ENCODE assay signal across 8 cellular contexts in the genomic region with DNA sequence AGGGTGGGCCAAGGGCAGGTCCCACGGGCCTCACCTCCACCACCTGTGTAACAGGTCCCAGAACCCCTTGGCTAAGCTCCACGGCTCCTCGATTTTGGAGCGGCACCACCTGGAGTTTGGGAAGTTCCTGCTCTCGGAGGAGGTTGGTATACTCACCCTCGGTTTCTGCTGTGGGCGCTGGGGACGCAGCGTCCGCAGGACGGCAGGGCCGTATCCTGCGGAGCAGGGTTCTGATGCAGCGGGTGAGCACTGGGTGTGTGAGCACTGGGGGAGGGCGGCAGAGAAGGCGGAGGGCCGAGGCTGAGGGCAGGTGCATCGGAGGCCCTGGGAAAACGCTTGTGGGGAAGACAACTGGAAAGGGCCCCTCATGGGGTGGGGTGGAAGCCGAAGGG. TPM values are rescaled to one million over a fixed set of nuclear protein-coding genes. Genes with fewer than 3 reads are reported as not detected.
DNase-seq lines count a peak whose midpoint lies in the region; ATAC-seq and TF ChIP-seq lines count a peak whose summit lies in the region.

No MANE protein-coding gene starts in this region.

- no peaks in the 10 kb centered on the region for H3F3A ChIP-seq in neural cell (ENCODE audit: insufficient read depth, low read length, poor library complexity, severe bottlenecking)

- H3K9me3 ChIP-seq in AG04450 (ENCODE audit: control insufficient read depth, insufficient read depth, low read length): peaks cover 51% of the 10 kb centered on the region
- no peaks in the 10 kb centered on the region for H3K9me3 ChIP-seq in ectodermal cell (ENCODE audit: control insufficient read depth, low read length)
- H3K9me3 ChIP-seq in neural cell (ENCODE audit: low read length): no peaks in the 10 kb centered on the region

- no peak overlapping the region for H3K9ac ChIP-seq in neural cell (ENCODE audit: low read length)

- H3K27ac ChIP-seq in AG04450 (ENCODE audit: low read depth, low read length) (no peak overlapping the region), ectodermal cell (ENCODE audit: insufficient read depth, low read depth, low read length, poor library complexity, severe bottlenecking) (no peak overlapping the region), neural cell (ENCODE audit: low read length) (no peak overlapping the region)

- DNase-seq in AG04450 (ENCODE audit: low read depth, low spot score) (no peak), occipital lobe (lab: John Stamatoyannopoulos, UW) (no peak), HEK293T (ENCODE audit: extremely low spot score) (no peak), RKO (ENCODE audit: low spot score) (no peak)

- H3K4me3 ChIP-seq in AG04450 (ENCODE audit: low read depth, low read length) (0 out of 2 replicates have a peak overlapping the region, but pooled peaks have one; percentile 45), ectodermal cell (ENCODE audit: insufficient read depth, low read depth, low read length) (peak overlapping the region; percentile 52), neural cell (ENCODE audit: low read length) (peak overlapping the region; percentile 51)

- H3K36me3 ChIP-seq in ectodermal cell (ENCODE audit: control insufficient read depth, insufficient read depth, low read length): no peaks in the 10 kb centered on the region
- H3K36me3 ChIP-seq in neural cell (ENCODE audit: insufficient read depth, low read length): no peaks in the 10 kb centered on the region

- CTCF ChIA-PET in AG04450 (lab: Charles Lee): no interaction called here
- CTCF ChIA-PET in HEK293T (lab: Yijun Ruan, JAX): no interaction called here

- no peaks in the 10 kb centered on the region for H3K4me1 ChIP-seq in ectodermal cell (ENCODE audit: control insufficient read depth, insufficient read depth, low read length)

- H3K4me2 ChIP-seq in neural cell (ENCODE audit: low read length): no peak overlapping the region

- no peak for TF ChIP-seq RAD21 in neural cell (conservative IDR thresholded peaks at IDR 0.05)

- ATAC-seq in HG02870 (IDR thresholded peaks at IDR 0.05; ENCODE audit: unreplicated experiment) (peak; percentile 25), HG02763 (IDR thresholded peaks at IDR 0.05; ENCODE audit: unreplicated experiment) (no peak)

- no peaks in the 10 kb centered on the region for H3K9me2 ChIP-seq in neural cell (ENCODE audit: insufficient read depth, low read length)

- no peak overlapping the region for H2AFZ ChIP-seq in neural cell (ENCODE audit: low read depth, low read length)

- 84 to 86% methylated on average over 20 of the region's 20 CpGs for WGBS in ectodermal cell, 2 experiments

- TF ChIP-seq CTCF in AG04450 (IDR thresholded peaks at IDR 0.05; ENCODE audit: low read depth, low read length) (no peak), neural cell (IDR thresholded peaks at IDR 0.05; ENCODE audit: poor library complexity, severe bottlenecking) (no peak)

- no peaks in the 10 kb centered on the region for H3K79me2 ChIP-seq in neural cell (replicated peaks; ENCODE audit: insufficient read depth, low read length)

- H3K27me3 ChIP-seq in AG04450 (ENCODE audit: control insufficient read depth, insufficient read depth, low read length): peaks cover 9% of the 10 kb centered on the region
- no peaks in the 10 kb centered on the region for H3K27me3 ChIP-seq in ectodermal cell (ENCODE audit: control insufficient read depth, insufficient read depth, low read length, poor library complexity, severe bottlenecking)
- no peaks in the 10 kb centered on the region for H3K27me3 ChIP-seq in neural cell (ENCODE audit: insufficient read depth, low read depth, low read length)

- no peak for TF ChIP-seq EP300 in neural cell (conservative IDR thresholded peaks at IDR 0.05; ENCODE audit: poor library complexity, severe bottlenecking)

- no peaks in the 10 kb centered on the region for H4K20me1 ChIP-seq in neural cell (ENCODE audit: insufficient read depth)

- POLR2A ChIA-PET in AG04450 (lab: Yijun Ruan, JAX): no interaction called here
- POLR2A ChIA-PET in HEK293T (lab: Yijun Ruan, JAX): no interaction called here

TF ChIP-seq in neural cell, 6 proteins besides CTCF, POLR2A, EP300 and RAD21 (continues in another document):
- no peak for TF ChIP-seq MXI1 (conservative IDR thresholded peaks at IDR 0.05; ENCODE audit: poor library complexity, severe bottlenecking)
- no peak for TF ChIP-seq SMC3 (conservative IDR thresholded peaks at IDR 0.05; ENCODE audit: poor library complexity)
- TF ChIP-seq TAF1 (IDR thresholded peaks at IDR 0.05; ENCODE audit: low read depth): no peak

TF ChIP-seq in HEK293T, 16 proteins besides CTCF, POLR2A, EP300 and RAD21:
- TF ChIP-seq HDGF (IDR thresholded peaks at IDR 0.05; ENCODE audit: borderline replicate concordance) (no peak), L3MBTL2 (conservative IDR thresholded peaks at IDR 0.05) (no peak), ELF4 (IDR thresholded peaks at IDR 0.05) (no peak), NFRKB (IDR thresholded peaks at IDR 0.05) (no peak), TARDBP (IDR thresholded peaks at IDR 0.05) (no peak), FOXM1 (IDR thresholded peaks at IDR 0.05; ENCODE audit: borderline replicate concordance) (no peak), ARNT (IDR thresholded peaks at IDR 0.05) (no peak), FOXK2 (IDR thresholded peaks at IDR 0.05) (no peak), SUZ12 (IDR thresholded peaks at IDR 0.05) (no peak), FOXA1 (IDR thresholded peaks at IDR 0.05) (no peak), BHLHE40 (IDR thresholded peaks at IDR 0.05; ENCODE audit: borderline replicate concordance) (no peak), SP1 (IDR thresholded peaks at IDR 0.05) (no peak)
TF ChIP-seq in HEK293T: peak in this region for 0.

RNA-seq across cellular contexts. Expression of a gene that starts 11.0 kb away (rescaled TPM):
- polyA plus RNA-seq in AG04450 (2011; rRNA removed): 262 and 313 TPM in 2 replicates
- 57.6 and 68.0 TPM in 2 replicates for polyA minus RNA-seq in AG04450 (2011; rRNA and poly(A)+ RNA removed)
- 257 TPM for polyA plus RNA-seq in ectodermal cell (2013, experiment 1 of 4)
- polyA plus RNA-seq in ectodermal cell (2013, experiment 2 of 4): 250 TPM
- 323 TPM for polyA plus RNA-seq in ectodermal cell (2013, experiment 3 of 4)
- 344 TPM for polyA plus RNA-seq in ectodermal cell (2013, experiment 4 of 4)
- 156 and 276 TPM in 2 replicates for polyA plus RNA-seq in neural cell
- 34.8 and 38.3 TPM in 2 replicates for polyA minus RNA-seq in neural cell
- 62.2 TPM for total RNA-seq in occipital lobe

RNA-seq across cellular contexts. Expression of a gene that starts 11.3 kb away (rescaled TPM):
- polyA plus RNA-seq in AG04450 (2011; rRNA removed) (12.3 and 13.0 TPM in 2 replicates), neural cell (15.1 and 18.3 TPM in 2 replicates)
- polyA minus RNA-seq in AG04450 (2011; rRNA and poly(A)+ RNA removed): 4.6 and 8.0 TPM in 2 replicates
- polyA plus RNA-seq in ectodermal cell (2013, experiment 1 of 4): 9.9 TPM
- polyA plus RNA-seq in ectodermal cell (2013, experiment 2 of 4): 11.7 TPM
- polyA plus RNA-seq in ectodermal cell (2013, experiment 3 of 4): 7.2 TPM
- polyA plus RNA-seq in ectodermal cell (2013, experiment 4 of 4): 9.0 TPM
- polyA minus RNA-seq in neural cell: 9.5 and 11.4 TPM in 2 replicates
- 4.2 TPM for total RNA-seq in occipital lobe

RNA-seq across cellular contexts. Expression of a gene that starts 25.9 kb away (rescaled TPM):
- polyA plus RNA-seq in AG04450 (2011; rRNA removed) (0.11 TPM in 1 of 2 replicates, not detected in the other), neural cell (not detected in 2 replicates)
- polyA minus RNA-seq in AG04450 (2011; rRNA and poly(A)+ RNA removed): not detected in 2 replicates
- polyA plus RNA-seq in ectodermal cell (2013, experiment 1 of 4): 1.7 TPM
- polyA plus RNA-seq in ectodermal cell (2013, experiment 2 of 4): 1.3 TPM
- 0.69 TPM for polyA plus RNA-seq in ectodermal cell (2013, experiment 3 of 4)
- 1.5 TPM for polyA plus RNA-seq in ectodermal cell (2013, experiment 4 of 4)
- not detected in 2 replicates for polyA minus RNA-seq in neural cell
- total RNA-seq in occipital lobe: 0.62 TPM

RNA-seq across cellular contexts. Expression of a gene that starts 37.7 kb away (rescaled TPM):
- polyA plus RNA-seq in AG04450 (2011; rRNA removed) (0.20 and 0.64 TPM in 2 replicates), neural cell (3.2 and 6.1 TPM in 2 replicates)
- 0.46 and 0.52 TPM in 2 replicates for polyA minus RNA-seq in AG04450 (2011; rRNA and poly(A)+ RNA removed)
- 15.3 TPM for polyA plus RNA-seq in ectodermal cell (2013, experiment 1 of 4)
- 15.1 TPM for polyA plus RNA-seq in ectodermal cell (2013, experiment 2 of 4)
- 6.6 TPM for polyA plus RNA-seq in ectodermal cell (2013, experiment 3 of 4)
- 11.3 TPM for polyA plus RNA-seq in ectodermal cell (2013, experiment 4 of 4)
- 0.24 and 1.3 TPM in 2 replicates for polyA minus RNA-seq in neural cell
- total RNA-seq in occipital lobe: 5.6 TPM

RNA-seq across cellular contexts. Expression of a gene that starts 42.6 kb away (rescaled TPM):
- polyA plus RNA-seq in AG04450 (2011; rRNA removed): 37.2 and 44.2 TPM in 2 replicates
- polyA minus RNA-seq in AG04450 (2011; rRNA and poly(A)+ RNA removed): 49.1 and 74.2 TPM in 2 replicates
- 70.9 TPM for polyA plus RNA-seq in ectodermal cell (2013, experiment 1 of 4)
- polyA plus RNA-seq in ectodermal cell (2013, experiment 2 of 4): 61.3 TPM
- polyA plus RNA-seq in ectodermal cell (2013, experiment 3 of 4): 50.2 TPM
- 56.1 TPM for polyA plus RNA-seq in ectodermal cell (2013, experiment 4 of 4)
- 117 and 131 TPM in 2 replicates for polyA plus RNA-seq in neural cell
- 130 and 145 TPM in 2 replicates for polyA minus RNA-seq in neural cell
- 82.7 TPM for total RNA-seq in occipital lobe
